In genomic region chr5:133400120-133400519, GRCh38 we compare ENCODE assay signal across 21 cellular contexts.
DNase-seq lines count a peak whose midpoint lies in the region; ATAC-seq and TF ChIP-seq lines count a peak whose summit lies in the region.
"Had no signal": no experiment of that assay in that cellular context is flagged by ENCODE, and none has a peak within 500 bp of the region (broad histone marks: within the 10 kb centered on the region; RNA-seq: fewer than 3 reads in every experiment).

No MANE protein-coding gene starts in this region.

- H3K27ac ChIP-seq in right atrium auricular region (no peak overlapping the region), vagina (no peak overlapping the region)
- H3K27ac ChIP-seq: A549, SJSA1 had no signal

- no peak overlapping the region for H3K27ac Mint-ChIP-seq in activated T-helper 2 cell treated with anti-CD3 and anti-CD28 coated beads, Interferon-gamma antibody, Interleukin-2, Interleukin-4, amounts not matched to agents 10 μg/mL and 5 μg/mL and 100 μg/mL, durations not matched to agents 14 hours and 24 hours and 36 hours
- H3K27ac Mint-ChIP-seq: B cell, CD14-positive monocyte had no signal

- intact Hi-C loops in left cardiac atrium (cut with DNase I): no loop called here
- intact Hi-C loops in activated T-helper 2 cell treated with anti-CD3 and anti-CD28 coated beads, Interferon-gamma antibody, Interleukin-2, Interleukin-4, amounts not matched to agents 10 μg/mL and 5 μg/mL and 100 μg/mL, durations not matched to agents 14 hours and 24 hours and 36 hours (cut with micrococcal nuclease): no loop called here
- intact Hi-C loops in vagina (cut with DNase I): no loop called here

- H3K4me1 ChIP-seq in right atrium auricular region (no peaks in the 10 kb centered on the region), vagina (no peaks in the 10 kb centered on the region)
- H3K4me1 ChIP-seq: A549, SJSA1 had no signal

- peak; percentile 32 for DNase-seq in right atrium auricular region (ENCODE audit: low spot score)
- no peak for DNase-seq in left cardiac atrium
- DNase-seq in activated T-helper 2 cell treated with anti-CD3 and anti-CD28 coated beads, Interferon-gamma antibody, Interleukin-2, Interleukin-4, amounts not matched to agents 10 μg/mL and 5 μg/mL and 100 μg/mL, durations not matched to agents 14 hours and 24 hours and 36 hours (ENCODE audit: low spot score): peak; percentile 4
- peak; percentile 15 for DNase-seq in left lobe of liver (ENCODE audit: low spot score)
- peak; percentile 67 to 74 for DNase-seq in vagina (ENCODE audit: extremely low spot score in 2 of 2)
- DNase-seq in activated CD4-positive, alpha-beta T cell treated with anti-CD3 and anti-CD28 coated beads for 4 hours: no peak
- no peak for DNase-seq in NK-92 treated with Interleukin-12 subunit alpha and Interleukin-12 subunit beta, amount 100 ng/mL, for 24 hours (lab: John Stamatoyannopoulos, UW)
- DNase-seq: GF-D8, Karpas-422, MV-4-11, NCI-H1105 treated with DMSO at 0.1 percent for 48 hours, NCI-H1694, NCI-H2081, NCI-H2171, NCI-H345, NCI-H524 treated with DMSO at 0.1 percent for 48 hours, NCI-H82 had no signal

- TF ChIP-seq CTCF in right atrium auricular region (IDR thresholded peaks at IDR 0.05) (no peak), vagina (IDR thresholded peaks at IDR 0.05) (no peak)

- no peaks in the 10 kb centered on the region for H3K36me3 ChIP-seq in right atrium auricular region
- no peaks in the 10 kb centered on the region for H3K36me3 ChIP-seq in vagina
- H3K36me3 ChIP-seq: SJSA1 had no signal

- no peaks in the 10 kb centered on the region for H3K27me3 Mint-ChIP-seq in activated T-helper 2 cell treated with anti-CD3 and anti-CD28 coated beads, Interferon-gamma antibody, Interleukin-2, Interleukin-4, amounts not matched to agents 10 μg/mL and 5 μg/mL and 100 μg/mL, durations not matched to agents 14 hours and 24 hours and 36 hours (ENCODE audit: low read depth)
- H3K27me3 Mint-ChIP-seq: B cell had no signal

- no peak for TF ChIP-seq POLR2A in vagina (IDR thresholded peaks at IDR 0.05)

- H3K4me3 Mint-ChIP-seq in activated T-helper 2 cell treated with anti-CD3 and anti-CD28 coated beads, Interferon-gamma antibody, Interleukin-2, Interleukin-4, amounts not matched to agents 10 μg/mL and 5 μg/mL and 100 μg/mL, durations not matched to agents 14 hours and 24 hours and 36 hours (ENCODE audit: low read depth): no peak overlapping the region
- H3K4me3 Mint-ChIP-seq: CD14-positive monocyte had no signal

- H3K9me3 ChIP-seq in right atrium auricular region: no peaks in the 10 kb centered on the region
- H3K9me3 ChIP-seq in vagina: no peaks in the 10 kb centered on the region
- H3K9me3 ChIP-seq: A549, SJSA1 had no signal

- H3K4me1 Mint-ChIP-seq in activated T-helper 2 cell treated with anti-CD3 and anti-CD28 coated beads, Interferon-gamma antibody, Interleukin-2, Interleukin-4, amounts not matched to agents 10 μg/mL and 5 μg/mL and 100 μg/mL, durations not matched to agents 14 hours and 24 hours and 36 hours (ENCODE audit: low read depth): peaks cover 16% of the 10 kb centered on the region

- no peaks in the 10 kb centered on the region for H3K36me3 Mint-ChIP-seq in activated T-helper 2 cell treated with anti-CD3 and anti-CD28 coated beads, Interferon-gamma antibody, Interleukin-2, Interleukin-4, amounts not matched to agents 10 μg/mL and 5 μg/mL and 100 μg/mL, durations not matched to agents 14 hours and 24 hours and 36 hours (ENCODE audit: low read depth)
- H3K36me3 Mint-ChIP-seq: CD14-positive monocyte had no signal

- ATAC-seq in left cardiac atrium (no peak), left lobe of liver (no peak)
- ATAC-seq: A549 had no signal

- no peak overlapping the region for H3K4me3 ChIP-seq in right atrium auricular region
- no peak overlapping the region for H3K4me3 ChIP-seq in vagina
- H3K4me3 ChIP-seq: A549, SJSA1 had no signal

- no peaks in the 10 kb centered on the region for H3K9me3 Mint-ChIP-seq in activated T-helper 2 cell treated with anti-CD3 and anti-CD28 coated beads, Interferon-gamma antibody, Interleukin-2, Interleukin-4, amounts not matched to agents 10 μg/mL and 5 μg/mL and 100 μg/mL, durations not matched to agents 14 hours and 24 hours and 36 hours

- H3K27me3 ChIP-seq in right atrium auricular region (no peaks in the 10 kb centered on the region), vagina (no peaks in the 10 kb centered on the region)

Comparison
In these comparisons a context has a peak if more than half of its experiments do, and no peak if none do; other contexts are left out.
1. DNase-seq: peak in right atrium auricular region (single experiment), activated T-helper 2 cell treated with anti-CD3 and anti-CD28 coated beads, Interferon-gamma antibody, Interleukin-2, Interleukin-4, amounts not matched to agents 10 μg/mL and 5 μg/mL and 100 μg/mL, durations not matched to agents 14 hours and 24 hours and 36 hours (single experiment), left lobe of liver (single experiment) and vagina (2 of 2); none in left cardiac atrium (single experiment), activated CD4-positive, alpha-beta T cell treated with anti-CD3 and anti-CD28 coated beads for 4 hours (0 of 2) and NK-92 treated with Interleukin-12 subunit alpha and Interleukin-12 subunit beta, amount 100 ng/mL, for 24 hours (single experiment).